In the genomic region with DNA sequence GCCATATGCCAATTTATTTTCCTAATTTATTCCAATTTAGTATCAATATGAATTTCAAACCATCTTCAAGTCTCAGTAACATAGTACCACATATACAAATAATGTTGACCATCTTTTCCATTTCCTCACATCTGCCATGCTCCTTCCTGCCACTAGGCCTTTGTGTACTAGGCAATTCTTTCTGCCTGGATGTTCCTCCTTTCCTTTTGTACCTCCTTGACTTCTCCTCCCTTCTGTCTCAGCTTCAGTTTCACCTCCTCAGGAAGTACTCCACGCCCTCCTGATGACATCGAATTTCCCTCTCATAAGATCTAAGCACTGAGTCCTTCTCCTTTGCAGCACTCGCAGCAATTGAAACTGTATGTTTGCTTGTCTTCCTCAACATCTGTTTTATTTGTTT, we compare ENCODE assay signal across 8 cellular contexts.
DNase-seq lines count a peak whose midpoint lies in the region; ATAC-seq and TF ChIP-seq lines count a peak whose summit lies in the region.

No MANE protein-coding gene starts in this region.

- no peaks in the 10 kb centered on the region for H3K9me3 ChIP-seq in BLaER1
- H3K9me3 ChIP-seq in muscle layer of duodenum (ENCODE audit: control insufficient read depth in 1 of 2, low read length in 2 of 2): no peaks in the 10 kb centered on the region

- H3K4me3 ChIP-seq in BLaER1 (peak overlapping the region; percentile 81), brain microvascular endothelial cell (ENCODE audit: low read depth, low read length) (no peak overlapping the region), muscle layer of duodenum (ENCODE audit: low read depth in 1 of 2, low read length in 2 of 2) (no peak overlapping the region)

- 0 out of 2 replicates have a peak, but pooled peaks cover 4% of the 10 kb centered on the region for H3K36me3 ChIP-seq in BLaER1
- H3K36me3 ChIP-seq in brain microvascular endothelial cell (replicated peaks): no peaks in the 10 kb centered on the region
- no peaks in the 10 kb centered on the region for H3K36me3 ChIP-seq in muscle layer of duodenum (ENCODE audit: control insufficient read depth in 1 of 2, insufficient read depth in 2 of 2, low read length in 2 of 2)

- H4K20me1 ChIP-seq in BLaER1: peaks cover 7% of the 10 kb centered on the region

- DNase-seq in KBM-7 (peak; percentile 90), brain microvascular endothelial cell (peak; percentile 12), NCI-H2171 (lab: John Stamatoyannopoulos, UW) (no peak), midbrain (lab: John Stamatoyannopoulos, UW) (no peak)

- peak overlapping the region; percentile 97 for H3K27ac ChIP-seq in BLaER1
- H3K27ac ChIP-seq in brain microvascular endothelial cell: peak overlapping the region; percentile 43
- peak overlapping the region; percentile 64 for H3K27ac ChIP-seq in muscle layer of duodenum (ENCODE audit: low read length)

- peak; percentile 48 for TF ChIP-seq CTCF in brain microvascular endothelial cell (IDR thresholded peaks at IDR 0.05; ENCODE audit: low read depth, low read length, missing control alignments)

- H3K27me3 ChIP-seq in BLaER1 (no peaks in the 10 kb centered on the region), brain microvascular endothelial cell (replicated peaks) (no peaks in the 10 kb centered on the region), muscle layer of duodenum (ENCODE audit: low read depth, low read length) (no peaks in the 10 kb centered on the region)

- ATAC-seq in HG02973 (IDR thresholded peaks at IDR 0.05; ENCODE audit: unreplicated experiment) (no peak), HG03432 (IDR thresholded peaks at IDR 0.05; ENCODE audit: unreplicated experiment) (no peak)

- peak overlapping the region; percentile 87 for H3K9ac ChIP-seq in BLaER1

- in situ Hi-C loops in KBM-7 (cut with MboI; ENCODE audit: low pct_unique_long_range_greater_than_20kb, low sequenced_read_pairs): no loop called here
- in situ Hi-C loops in brain microvascular endothelial cell (cut with HindIII; ENCODE audit: low pct_ligation_motif_present, low sequenced_read_pairs): no loop called here

- peaks cover 59% of the 10 kb centered on the region for H3K4me1 ChIP-seq in BLaER1
- H3K4me1 ChIP-seq in muscle layer of duodenum (ENCODE audit: control insufficient read depth in 1 of 2, insufficient read depth in 2 of 2, low read length in 2 of 2): peaks cover 4 to 31% of the 10 kb centered on the region in 2 donors

- peak overlapping the region; percentile 84 for H3K4me2 ChIP-seq in BLaER1

Comparison
In these comparisons a context has a peak if more than half of its experiments do, and no peak if none do; other contexts are left out.
1. H3K27ac ChIP-seq: peak in every context shown above with its lines; median percentile 97 in BLaER1; 64 in muscle layer of duodenum; 43 in brain microvascular endothelial cell.
2. DNase-seq: peak in KBM-7 (single experiment) and brain microvascular endothelial cell (single experiment); none in NCI-H2171 (single experiment) and midbrain (single experiment).